In genomic region chr12:94689002-94689645, GRCh38 we compare ENCODE assay signal across 12 cellular contexts. TPM values are rescaled to one million over a fixed set of nuclear protein-coding genes. Genes with fewer than 3 reads are reported as not detected.
A peak's percentile ranks its signal among the peaks of the same experiment; 100 is the strongest.
DNase-seq lines count a peak whose midpoint lies in the region; ATAC-seq, FAIRE-seq and TF ChIP-seq lines count a peak whose summit lies in the region.
"Had no signal": no experiment of that assay in that cellular context is flagged by ENCODE, and none has a peak within 500 bp of the region (broad histone marks: within the 10 kb centered on the region; RNA-seq: fewer than 3 reads in every experiment).

No MANE protein-coding gene starts in this region.

- no peaks in the 10 kb centered on the region for H3K36me3 Mint-ChIP-seq in T-cell
- H3K36me3 Mint-ChIP-seq: naive B cell had no signal

- H3K4me3 ChIP-seq in GM12865 (ENCODE audit: low read depth, low read length) = no peak overlapping the region

- no peaks in the 10 kb centered on the region for H3K9me3 Mint-ChIP-seq in T-cell
- H3K9me3 Mint-ChIP-seq: activated T-helper 2 cell treated with anti-CD3 and anti-CD28 coated beads, Interferon-gamma antibody, Interleukin-2, Interleukin-4, amounts not matched to agents 10 μg/mL and 5 μg/mL and 100 μg/mL, durations not matched to agents 14 hours and 24 hours and 36 hours; naive B cell had no signal

- no peaks in the 10 kb centered on the region for H3K4me1 Mint-ChIP-seq in T-cell

- no peak overlapping the region for H3K4me3 Mint-ChIP-seq in T-cell
- H3K4me3 Mint-ChIP-seq: naive B cell had no signal

- H3K27ac Mint-ChIP-seq in T-cell = no peak overlapping the region
- H3K27ac Mint-ChIP-seq: activated T-helper 2 cell treated with anti-CD3 and anti-CD28 coated beads, Interferon-gamma antibody, Interleukin-2, Interleukin-4, amounts not matched to agents 10 μg/mL and 5 μg/mL and 100 μg/mL, durations not matched to agents 14 hours and 24 hours and 36 hours; naive B cell had no signal

- POLR2A ChIA-PET in T-cell (lab: Charles Lee) = no interaction called here

- CTCF ChIA-PET in T-cell (lab: Charles Lee) = no interaction called here

- DNase-seq in GM12865 (ENCODE audit: low read depth) = peak; percentile 41
- peak; percentile 52 for DNase-seq in dermis blood vessel endothelial cell
- peak; percentile 56 for DNase-seq in pons (ENCODE audit: low spot score)
- DNase-seq in D721Med (ENCODE audit: insufficient read length, low spot score) = no peak
- no peak for DNase-seq in activated CD8-positive, alpha-beta memory T cell treated with anti-CD3 and anti-CD28 coated beads for 24 hours
- no peak for DNase-seq in T-cell
- DNase-seq in SHP77 (lab: John Stamatoyannopoulos, UW) = no peak
- DNase-seq: foreskin keratinocyte, naive B cell, SW 1271 had no signal

- peak; percentile 42 for ATAC-seq in HG03565 (IDR thresholded peaks at IDR 0.05; ENCODE audit: unreplicated experiment)
- no peak for ATAC-seq in T-cell (replicated peaks in 1 of 4)
- ATAC-seq: foreskin keratinocyte had no signal

- peaks cover 0 to 2% of the 10 kb centered on the region in 2 donors for H3K27me3 Mint-ChIP-seq in T-cell
- H3K27me3 Mint-ChIP-seq: naive B cell had no signal

- FAIRE-seq in D721Med (lab: Jason Lieb, UNC) = no peak

- TF ChIP-seq CTCF in GM12865 (IDR thresholded peaks at IDR 0.05; ENCODE audit: insufficient read depth, low read depth, low read length, missing control alignments) (no peak), D721Med (IDR thresholded peaks at IDR 0.05; ENCODE audit: insufficient read depth, missing control alignments) (no peak)

RNA-seq across cellular contexts. Expression of gene TMCC3, which starts 38.8 kb away (rescaled TPM):
- total RNA-seq in dermis blood vessel endothelial cell (27.8 and 34.5 TPM in 2 replicates), T-cell (1 to 10 TPM in 2 of 5 donors, under 1 TPM in 3; 0.30 to 2.8 (median 0.95) TPM)

Comparison
In these comparisons a context has a peak if more than half of its experiments do, and no peak if none do; other contexts are left out.
1. DNase-seq: peak in GM12865 (single experiment), dermis blood vessel endothelial cell (single experiment) and pons (single experiment); none in D721Med (single experiment), activated CD8-positive, alpha-beta memory T cell treated with anti-CD3 and anti-CD28 coated beads for 24 hours (single experiment), T-cell (0 of 34) and SHP77 (0 of 2).